Comparison of ENCODE assay signal across 26 cellular contexts in genomic region chr6:78580923-78581322, GRCh38.
DNase-seq lines count a peak whose midpoint lies in the region; ATAC-seq, FAIRE-seq and TF ChIP-seq lines count a peak whose summit lies in the region.
"Had no signal": no experiment of that assay in that cellular context is flagged by ENCODE, and none has a peak within 500 bp of the region (broad histone marks: within the 10 kb centered on the region; RNA-seq: fewer than 3 reads in every experiment).

No MANE protein-coding gene starts in this region.

- H3K9me3 ChIP-seq in heart right ventricle: no peaks in the 10 kb centered on the region
- H3K9me3 ChIP-seq: BE2C, pancreas had no signal

- FAIRE-seq in GM19239 (lab: Jason Lieb, UNC): no peak
- FAIRE-seq: H54, pancreas had no signal

- intact Hi-C loops in heart right ventricle (cut with DNase I): no loop called here

- 48 to 64% methylated on average over 2 of the region's 2 CpGs for WGBS in heart right ventricle, 2 donors

- H3K4me3 ChIP-seq in heart right ventricle: no peak overlapping the region
- H3K4me3 ChIP-seq: pancreas had no signal

- H3K27ac ChIP-seq in heart right ventricle: no peak overlapping the region
- H3K27ac ChIP-seq: pancreas had no signal

- TF ChIP-seq CTCF in heart right ventricle (IDR thresholded peaks at IDR 0.05): no peak

- H3K27me3 ChIP-seq in heart right ventricle: no peaks in the 10 kb centered on the region
- H3K27me3 ChIP-seq: BE2C, pancreas had no signal

- no peaks in the 10 kb centered on the region for H3K36me3 ChIP-seq in heart right ventricle
- H3K36me3 ChIP-seq: BE2C, pancreas had no signal

- DNase-seq in NCI-H748 treated with DMSO at 0.1 percent for 48 hours (lab: John Stamatoyannopoulos, UW): peak; percentile 64
- no peak for DNase-seq in stimulated activated CD4-positive, alpha-beta T cell treated with anti-CD3 and anti-CD28 coated beads, Interleukin-2, amount 100 ng/mL, for 48 hours
- no peak for DNase-seq in heart right ventricle
- DNase-seq in GM19239 (ENCODE audit: insufficient read length, low spot score): no peak
- DNase-seq: activated CD4-positive, alpha-beta memory T cell treated with anti-CD3 and anti-CD28 coated beads, Interleukin-2, amount 10 ng/mL, durations not matched to agents 7 days and 5 days; activated T-cell treated with anti-CD3 and anti-CD28 coated beads for 4 hours; BE2C; DND-41; effector CD8-positive, alpha-beta T cell; erythroblast; NCI-H1694 treated with DMSO at 0.1 percent for 48 hours; NCI-H774; nephron progenitor cell; OCI-M1; pancreas; right cardiac atrium; Right ventricle myocardium superior; stimulated activated CD8-positive, alpha-beta memory T cell treated with anti-CD3 and anti-CD28 coated beads, Interleukin-4, amount 100 ng/mL, for 48 hours; SW 1271 had no signal

- no peaks in the 10 kb centered on the region for H3K4me1 ChIP-seq in heart right ventricle
- H3K4me1 ChIP-seq: BE2C, pancreas had no signal

- ATAC-seq in GM18502 (IDR thresholded peaks at IDR 0.05; ENCODE audit: poor library complexity, unreplicated experiment) (peak; percentile 78), GM21367 (IDR thresholded peaks at IDR 0.05; ENCODE audit: unreplicated experiment) (peak; percentile 49), HG03175 (IDR thresholded peaks at IDR 0.05; ENCODE audit: unreplicated experiment) (peak; percentile 43), GM21825 (IDR thresholded peaks at IDR 0.05; ENCODE audit: unreplicated experiment) (no peak), heart right ventricle (no peak)
- ATAC-seq: activated CD4-positive, CD25-positive, alpha-beta regulatory T cell treated with anti-CD3 and anti-CD28 coated beads, Interleukin-2, amount 50 U/mL, for 24 hours; left lobe of liver; pancreas; right cardiac atrium had no signal

Comparison
In these comparisons a context has a peak if more than half of its experiments do, and no peak if none do; other contexts are left out.
1. ATAC-seq: peak in GM18502 (single experiment), GM21367 (single experiment) and HG03175 (single experiment); none in GM21825 (single experiment) and heart right ventricle (0 of 8).